1 cellular context compared by ENCODE assay signal in the genomic region with DNA sequence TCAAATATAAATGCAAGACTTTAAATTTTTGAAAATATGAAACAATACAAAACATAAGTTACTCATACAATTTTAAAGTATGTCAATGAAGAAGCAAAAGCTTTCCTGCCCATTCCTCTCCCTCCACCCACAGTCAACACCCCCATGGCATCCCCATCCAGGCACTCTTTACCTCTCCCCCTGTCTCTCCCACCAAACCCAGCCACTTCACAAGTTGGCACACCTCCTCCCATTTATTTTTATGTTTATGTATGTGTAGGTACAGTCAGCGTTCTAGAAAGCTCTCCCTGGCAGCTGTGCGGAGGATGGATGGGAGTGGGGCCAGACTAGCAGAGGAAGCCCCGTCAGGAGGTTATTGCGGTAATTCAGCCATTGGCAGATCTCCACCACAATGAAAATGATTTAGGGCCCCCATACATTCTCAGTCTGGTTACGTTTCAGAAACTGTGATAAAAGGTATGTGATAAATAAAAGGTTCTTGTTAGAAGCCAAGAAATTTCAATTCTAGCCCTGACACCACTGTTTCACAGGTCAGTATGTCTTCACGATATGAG.
TF ChIP-seq lines count a peak whose summit lies in the region.

No MANE protein-coding gene starts in this region.

TF ChIP-seq in HepG2, 621 proteins besides CTCF, POLR2A, EP300 and RAD21:
- TF ChIP-seq ZNF225 (CRISPR knock-in tag; IDR thresholded peaks at IDR 0.05) (no peak), ZNF30 (CRISPR knock-in tag; IDR thresholded peaks at IDR 0.05) (no peak), SALL1 (CRISPR knock-in tag; IDR thresholded peaks at IDR 0.05) (no peak), MXD1 (CRISPR knock-in tag; IDR thresholded peaks at IDR 0.05) (no peak), RELA (CRISPR knock-in tag; IDR thresholded peaks at IDR 0.05) (no peak), PHB2 (IDR thresholded peaks at IDR 0.05; ENCODE audit: partially characterized antibody) (no peak), TEF (CRISPR knock-in tag; IDR thresholded peaks at IDR 0.05) (no peak), RAD51 (IDR thresholded peaks at IDR 0.05; ENCODE audit: borderline replicate concordance) (no peak), HMG20B (CRISPR knock-in tag; conservative IDR thresholded peaks at IDR 0.05) (no peak), SPEN (CRISPR knock-in tag; IDR thresholded peaks at IDR 0.05; ENCODE audit: low read depth) (no peak), NFE2L1 (CRISPR knock-in tag; IDR thresholded peaks at IDR 0.05; ENCODE audit: borderline replicate concordance) (no peak), ZSCAN29 (CRISPR knock-in tag; conservative IDR thresholded peaks at IDR 0.05) (no peak), ARNT (IDR thresholded peaks at IDR 0.05) (no peak)
- TF ChIP-seq, protein P1, sequence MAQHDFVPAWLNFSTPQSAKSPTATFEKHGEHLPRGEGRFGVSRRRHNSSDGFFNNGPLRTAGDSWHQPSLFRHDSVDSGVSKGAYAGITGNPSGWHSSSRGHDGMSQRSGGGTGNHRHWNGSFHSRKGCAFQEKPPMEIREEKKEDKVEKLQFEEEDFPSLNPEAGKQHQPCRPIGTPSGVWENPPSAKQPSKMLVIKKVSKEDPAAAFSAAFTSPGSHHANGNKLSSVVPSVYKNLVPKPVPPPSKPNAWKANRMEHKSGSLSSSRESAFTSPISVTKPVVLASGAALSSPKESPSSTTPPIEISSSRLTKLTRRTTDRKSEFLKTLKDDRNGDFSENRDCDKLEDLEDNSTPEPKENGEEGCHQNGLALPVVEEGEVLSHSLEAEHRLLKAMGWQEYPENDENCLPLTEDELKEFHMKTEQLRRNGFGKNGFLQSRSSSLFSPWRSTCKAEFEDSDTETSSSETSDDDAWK (CRISPR knock-in tag; IDR thresholded peaks at IDR 0.05) = no peak
- TF ChIP-seq, protein P2, sequence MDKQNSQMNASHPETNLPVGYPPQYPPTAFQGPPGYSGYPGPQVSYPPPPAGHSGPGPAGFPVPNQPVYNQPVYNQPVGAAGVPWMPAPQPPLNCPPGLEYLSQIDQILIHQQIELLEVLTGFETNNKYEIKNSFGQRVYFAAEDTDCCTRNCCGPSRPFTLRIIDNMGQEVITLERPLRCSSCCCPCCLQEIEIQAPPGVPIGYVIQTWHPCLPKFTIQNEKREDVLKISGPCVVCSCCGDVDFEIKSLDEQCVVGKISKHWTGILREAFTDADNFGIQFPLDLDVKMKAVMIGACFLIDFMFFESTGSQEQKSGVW (CRISPR knock-in tag; IDR thresholded peaks at IDR 0.05; ENCODE audit: borderline replicate concordance) = no peak
- TF ChIP-seq, protein P3, sequence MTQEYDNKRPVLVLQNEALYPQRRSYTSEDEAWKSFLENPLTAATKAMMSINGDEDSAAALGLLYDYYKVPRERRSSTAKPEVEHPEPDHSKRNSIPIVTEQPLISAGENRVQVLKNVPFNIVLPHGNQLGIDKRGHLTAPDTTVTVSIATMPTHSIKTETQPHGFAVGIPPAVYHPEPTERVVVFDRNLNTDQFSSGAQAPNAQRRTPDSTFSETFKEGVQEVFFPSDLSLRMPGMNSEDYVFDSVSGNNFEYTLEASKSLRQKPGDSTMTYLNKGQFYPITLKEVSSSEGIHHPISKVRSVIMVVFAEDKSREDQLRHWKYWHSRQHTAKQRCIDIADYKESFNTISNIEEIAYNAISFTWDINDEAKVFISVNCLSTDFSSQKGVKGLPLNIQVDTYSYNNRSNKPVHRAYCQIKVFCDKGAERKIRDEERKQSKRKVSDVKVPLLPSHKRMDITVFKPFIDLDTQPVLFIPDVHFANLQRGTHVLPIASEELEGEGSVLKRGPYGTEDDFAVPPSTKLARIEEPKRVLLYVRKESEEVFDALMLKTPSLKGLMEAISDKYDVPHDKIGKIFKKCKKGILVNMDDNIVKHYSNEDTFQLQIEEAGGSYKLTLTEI (CRISPR knock-in tag; conservative IDR thresholded peaks at IDR 0.05) = no peak
